Comparison of ENCODE assay signal across 26 cellular contexts in the genomic region with DNA sequence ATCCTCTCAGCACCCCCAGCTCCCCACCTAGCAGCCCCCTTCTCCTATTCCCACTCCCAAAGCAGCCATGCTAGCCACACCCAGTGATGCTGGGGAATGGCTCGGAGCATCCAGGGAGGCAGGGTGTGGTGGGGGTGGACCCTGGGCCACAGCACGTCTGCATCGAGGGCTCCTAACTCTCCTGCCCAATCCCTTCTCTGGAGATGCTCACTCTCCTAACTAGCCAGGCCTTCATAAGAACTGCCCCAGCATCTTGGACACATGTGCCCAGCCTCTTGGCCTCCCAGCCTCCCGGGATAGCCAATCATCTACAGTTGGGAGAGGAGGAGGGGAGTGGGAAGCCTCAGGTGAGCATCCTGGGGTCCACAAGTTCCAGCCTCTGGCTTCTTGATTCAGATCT. TPM values are rescaled to one million over a fixed set of nuclear protein-coding genes. Genes with fewer than 3 reads are reported as not detected.
DNase-seq lines count a peak whose midpoint lies in the region; ATAC-seq and TF ChIP-seq lines count a peak whose summit lies in the region.
"Had no signal": no experiment of that assay in that cellular context is flagged by ENCODE, and none has a peak within 500 bp of the region (broad histone marks: within the 10 kb centered on the region; RNA-seq: fewer than 3 reads in every experiment).

No MANE protein-coding gene starts in this region.

- peaks cover 71% of the 10 kb centered on the region for H3K4me1 Mint-ChIP-seq in nephron progenitor cell
- peaks cover 10% of the 10 kb centered on the region for H3K4me1 Mint-ChIP-seq in MCF 10A (ENCODE audit: insufficient read depth, unreplicated experiment)
- peaks cover 12% of the 10 kb centered on the region for H3K4me1 Mint-ChIP-seq in activated CD4-positive, alpha-beta memory T cell treated with anti-CD3 and anti-CD28 coated beads for 36 hours (ENCODE audit: low read depth)

- H3K36me3 Mint-ChIP-seq in nephron progenitor cell (ENCODE audit: low read depth) (peaks cover 20% of the 10 kb centered on the region), MCF 10A (ENCODE audit: insufficient read depth, unreplicated experiment) (peaks cover 7% of the 10 kb centered on the region)
- H3K36me3 Mint-ChIP-seq in activated CD4-positive, alpha-beta memory T cell treated with anti-CD3 and anti-CD28 coated beads for 36 hours: peaks cover 2% of the 10 kb centered on the region
- H3K36me3 Mint-ChIP-seq: activated CD8-positive, alpha-beta memory T cell treated with anti-CD3 and anti-CD28 coated beads, Interleukin-2, amount 10 ng/mL, durations not matched to agents 7 days and 5 days; naive B cell had no signal

- peaks cover 0 to 20% (median 0%) of the 10 kb centered on the region in 7 donors for H3K27me3 ChIP-seq in heart right ventricle
- H3K27me3 ChIP-seq: cardiac muscle cell, pancreas, uterus had no signal

- H3K27me3 Mint-ChIP-seq in nephron progenitor cell (ENCODE audit: low read depth, poor library complexity) (no peaks in the 10 kb centered on the region), MCF 10A (ENCODE audit: insufficient read depth, unreplicated experiment) (no peaks in the 10 kb centered on the region)
- no peaks in the 10 kb centered on the region for H3K27me3 Mint-ChIP-seq in activated CD4-positive, alpha-beta memory T cell treated with anti-CD3 and anti-CD28 coated beads for 36 hours

- CTCF ChIA-PET in MCF 10A (lab: Yijun Ruan, JAX): interaction anchor here (1.0 to 1.7 kb wide), 3 partner anchors 10 to 180 kb away, joined by 3 to 12 read pairs (median 9); a partner anchor contains a TSS
- CTCF ChIA-PET in activated CD4-positive, alpha-beta memory T cell treated with anti-CD3 and anti-CD28 coated beads for 36 hours (lab: Charles Lee): interaction anchor here (1.3 to 3.9 kb wide), 3 partner anchors 10 to 22 kb away, joined by 3 to 21 read pairs (median 18); a partner anchor contains a TSS

- H3K9me3 Mint-ChIP-seq in nephron progenitor cell: no peaks in the 10 kb centered on the region
- no peaks in the 10 kb centered on the region for H3K9me3 Mint-ChIP-seq in MCF 10A (ENCODE audit: unreplicated experiment)
- no peaks in the 10 kb centered on the region for H3K9me3 Mint-ChIP-seq in activated CD4-positive, alpha-beta memory T cell treated with anti-CD3 and anti-CD28 coated beads for 36 hours
- H3K9me3 Mint-ChIP-seq: activated CD4-positive, alpha-beta T cell treated with anti-CD3 and anti-CD28 coated beads, Interleukin-2, amount 10 ng/mL, durations not matched to agents 24 days and 14 days; activated naive CD4-positive, alpha-beta T cell treated with anti-CD3 and anti-CD28 coated beads for 36 hours; activated T-cell treated with anti-CD3 and anti-CD28 coated beads, Interleukin-2, amount 50 U/mL, for 72 hours; CD8-positive, alpha-beta memory T cell; IgD-negative memory B cell; naive B cell had no signal

- H3K27ac Mint-ChIP-seq in nephron progenitor cell (no peak overlapping the region), MCF 10A (ENCODE audit: low read depth, unreplicated experiment) (no peak overlapping the region)
- no peak overlapping the region for H3K27ac Mint-ChIP-seq in activated CD4-positive, alpha-beta memory T cell treated with anti-CD3 and anti-CD28 coated beads for 36 hours
- H3K27ac Mint-ChIP-seq: activated CD4-positive, alpha-beta T cell treated with anti-CD3 and anti-CD28 coated beads, Interleukin-2, amount 10 ng/mL, durations not matched to agents 24 days and 14 days; activated CD8-positive, alpha-beta memory T cell treated with anti-CD3 and anti-CD28 coated beads, Interleukin-2, amount 10 ng/mL, durations not matched to agents 7 days and 5 days; activated naive CD4-positive, alpha-beta T cell treated with anti-CD3 and anti-CD28 coated beads for 36 hours; activated T-cell treated with anti-CD3 and anti-CD28 coated beads, Interleukin-2, amount 50 U/mL, for 72 hours had no signal

- no TSS peak for BruUV-seq in MCF 10A (replicated peaks; lab: Mats Ljungman, UMichigan)

- H3K4me3 ChIP-seq in heart right ventricle: no peak overlapping the region
- H3K4me3 ChIP-seq: cardiac muscle cell, pancreas, SK-N-MC, uterus had no signal

- peaks cover 0 to 22% (median 5%) of the 10 kb centered on the region in 9 donors for H3K36me3 ChIP-seq in heart right ventricle
- H3K36me3 ChIP-seq: cardiac muscle cell, pancreas, uterus had no signal

- H3K9me3 ChIP-seq in heart right ventricle: no peaks in the 10 kb centered on the region
- H3K9me3 ChIP-seq: pancreas, uterus had no signal

- 69 to 70% methylated on average over 4 of the region's 4 CpGs for WGBS in heart right ventricle, 2 donors

- H3K4me1 ChIP-seq in heart right ventricle: peaks cover 29 to 75% (median 61%) of the 10 kb centered on the region in 9 donors

- DNase-seq in Right ventricle myocardium inferior (ENCODE audit: missing footprints) (peak; percentile 58), heart right ventricle (no peak), caudate nucleus (lab: John Stamatoyannopoulos, UW) (no peak), nephron progenitor cell (no peak), MCF 10A (ENCODE audit: unreplicated experiment) (no peak)
- DNase-seq in activated CD4-positive, alpha-beta memory T cell treated with anti-CD3 and anti-CD28 coated beads for 36 hours: no peak
- DNase-seq: activated CD4-positive, alpha-beta T cell treated with anti-CD3 and anti-CD28 coated beads, Interleukin-2, amount 10 ng/mL, durations not matched to agents 24 days and 14 days; activated CD8-positive, alpha-beta memory T cell treated with anti-CD3 and anti-CD28 coated beads, Interleukin-2, amount 10 ng/mL, durations not matched to agents 7 days and 5 days; activated naive CD4-positive, alpha-beta T cell treated with anti-CD3 and anti-CD28 coated beads for 36 hours; activated T-cell treated with anti-CD3 and anti-CD28 coated beads, Interleukin-2, amount 50 U/mL, for 72 hours; AML-193; CD8-positive, alpha-beta memory T cell; dermis blood vessel endothelial cell; naive B cell; NCI-H2171; NCI-H510A treated with DMSO at 0.1 percent for 48 hours; uterus had no signal

- intact Hi-C loops in Right ventricle myocardium inferior (cut with DNase I) (no loop called here), heart right ventricle (cut with DNase I) (no loop called here), MCF 10A (cut with micrococcal nuclease) (no loop called here)
- intact Hi-C loops in activated CD4-positive, alpha-beta memory T cell treated with anti-CD3 and anti-CD28 coated beads for 36 hours (cut with micrococcal nuclease): no loop called here

- no peak for TF ChIP-seq CTCF in heart right ventricle (IDR thresholded peaks at IDR 0.05)
- no peak for TF ChIP-seq CTCF in nephron progenitor cell (IDR thresholded peaks at IDR 0.05)
- TF ChIP-seq CTCF in MCF 10A (IDR thresholded peaks at IDR 0.05; ENCODE audit: unreplicated experiment): no peak

- ATAC-seq in Right ventricle myocardium inferior: no peak
- ATAC-seq in heart right ventricle: no peak
- no peak for ATAC-seq in HG03460 (IDR thresholded peaks at IDR 0.05; ENCODE audit: unreplicated experiment)
- ATAC-seq: activated CD8-positive, alpha-beta memory T cell treated with anti-CD3 and anti-CD28 coated beads, Interleukin-2, amount 10 ng/mL, durations not matched to agents 7 days and 5 days; activated T-cell treated with anti-CD3 and anti-CD28 coated beads, Interleukin-2, amount 50 U/mL, for 72 hours; pancreas had no signal

- POLR2A ChIA-PET in MCF 10A (lab: Yijun Ruan, JAX): interaction anchor here (1.2 to 2.3 kb wide), 3 partner anchors 22 to 31 kb away, joined by 4 to 10 read pairs (median 5); a partner anchor contains a TSS
- POLR2A ChIA-PET in activated CD4-positive, alpha-beta memory T cell treated with anti-CD3 and anti-CD28 coated beads for 36 hours (lab: Charles Lee): interaction anchor here (0.8 to 1.5 kb wide), 2 partner anchors 9 to 31 kb away, joined by 3 to 6 read pairs; a partner anchor contains a TSS

- peak overlapping the region; percentile 93 for H3K4me3 Mint-ChIP-seq in nephron progenitor cell
- no peak overlapping the region for H3K4me3 Mint-ChIP-seq in MCF 10A (ENCODE audit: unreplicated experiment)
- H3K4me3 Mint-ChIP-seq in activated CD4-positive, alpha-beta memory T cell treated with anti-CD3 and anti-CD28 coated beads for 36 hours: no peak overlapping the region
- H3K4me3 Mint-ChIP-seq: activated CD4-positive, alpha-beta T cell treated with anti-CD3 and anti-CD28 coated beads, Interleukin-2, amount 10 ng/mL, durations not matched to agents 24 days and 14 days; activated CD8-positive, alpha-beta memory T cell treated with anti-CD3 and anti-CD28 coated beads, Interleukin-2, amount 10 ng/mL, durations not matched to agents 7 days and 5 days; activated naive CD4-positive, alpha-beta T cell treated with anti-CD3 and anti-CD28 coated beads for 36 hours; activated T-cell treated with anti-CD3 and anti-CD28 coated beads, Interleukin-2, amount 50 U/mL, for 72 hours had no signal

- peak overlapping the region in 5 of 10 donors; percentile 3 to 52 (median 28) for H3K27ac ChIP-seq in heart right ventricle
- peak overlapping the region; percentile 95 for H3K27ac ChIP-seq in caudate nucleus (ENCODE audit: low read depth, low read length)
- peak overlapping the region; percentile 97 for H3K27ac ChIP-seq in temporal lobe (ENCODE audit: low read depth, low read length)
- H3K27ac ChIP-seq: cardiac muscle cell, pancreas, SK-N-MC, uterus, VCaP had no signal

RNA-seq across cellular contexts. Expression of a gene that starts 2.7 kb away (rescaled TPM):
- total RNA-seq in Right ventricle myocardium inferior (79.8 TPM), heart right ventricle (10 to 100 TPM; 55.1 to 85.9 (median 59.9) TPM), temporal lobe (32.5 TPM), MCF 10A (2022) (26.4 TPM in 2 replicates)
- polyA plus RNA-seq in heart right ventricle: 100 to 1,000 TPM in 1 of 2 donors, 10 to 100 TPM in 1; 63.8 to 123 TPM
- total RNA-seq in activated CD4-positive, alpha-beta memory T cell treated with anti-CD3 and anti-CD28 coated beads for 36 hours: 10 to 100 TPM; 17.3 to 19.3 TPM

RNA-seq across cellular contexts. Expression of a gene that starts 9.3 kb away (rescaled TPM):
- total RNA-seq in Right ventricle myocardium inferior (13.8 TPM), heart right ventricle (10 to 100 TPM in 8 of 10 donors, 1 to 10 TPM in 2; 7.5 to 19.0 (median 12.0) TPM), temporal lobe (1.7 TPM), MCF 10A (2022) (48.9 and 49.8 TPM in 2 replicates)
- polyA plus RNA-seq in heart right ventricle: 10 to 100 TPM; 14.6 to 47.5 TPM
- 10 to 100 TPM; 71.0 to 71.4 TPM for total RNA-seq in activated CD4-positive, alpha-beta memory T cell treated with anti-CD3 and anti-CD28 coated beads for 36 hours

RNA-seq across cellular contexts. Expression of a gene that starts 9.3 kb away (rescaled TPM):
- total RNA-seq in Right ventricle myocardium inferior (0.22 TPM), heart right ventricle (under 1 TPM in 8 of 10 donors, not detected in 2; 0.14 to 0.38 (median 0.23) TPM), temporal lobe (0.25 TPM), MCF 10A (2022) (not detected in 2 replicates)
- polyA plus RNA-seq in heart right ventricle: under 1 TPM; 0.01 to 0.15 TPM
- not detected for total RNA-seq in activated CD4-positive, alpha-beta memory T cell treated with anti-CD3 and anti-CD28 coated beads for 36 hours
- total RNA-seq: activated CD4-positive, alpha-beta T cell treated with anti-CD3 and anti-CD28 coated beads, Interleukin-2, amount 10 ng/mL, durations not matched to agents 24 days and 14 days; activated CD8-positive, alpha-beta memory T cell treated with anti-CD3 and anti-CD28 coated beads, Interleukin-2, amount 10 ng/mL, durations not matched to agents 7 days and 5 days; activated naive CD4-positive, alpha-beta T cell treated with anti-CD3 and anti-CD28 coated beads for 36 hours; CD8-positive, alpha-beta memory T cell; dermis blood vessel endothelial cell; mesenteric fat pad; T-helper 2 cell treated with Interferon-gamma antibody and Interleukin-4, amounts not matched to agents 100 ng/mL and 5 ng/mL, for 36 hours had no signal
- polyA plus RNA-seq: CD8-positive, alpha-beta memory T cell; IgD-negative memory B cell had no signal

RNA-seq across cellular contexts. Expression of a gene that starts 10.3 kb away (rescaled TPM):
- total RNA-seq in Right ventricle myocardium inferior: 31.5 TPM
- 10 to 100 TPM; 19.3 to 38.6 (median 23.6) TPM for total RNA-seq in heart right ventricle
- 10 to 100 TPM; 26.3 to 80.1 TPM for polyA plus RNA-seq in heart right ventricle
- total RNA-seq in temporal lobe: 11.6 TPM
- total RNA-seq in MCF 10A (2022): 4.0 and 8.1 TPM in 2 replicates
- 1 to 10 TPM; 7.9 to 8.6 TPM for total RNA-seq in activated CD4-positive, alpha-beta memory T cell treated with anti-CD3 and anti-CD28 coated beads for 36 hours

RNA-seq across cellular contexts. Expression of a gene that starts 18.8 kb away (rescaled TPM):
- total RNA-seq in Right ventricle myocardium inferior (32.3 TPM), heart right ventricle (10 to 100 TPM; 18.7 to 45.6 (median 24.7) TPM), temporal lobe (1.2 TPM), MCF 10A (2022) (109 and 164 TPM in 2 replicates)
- polyA plus RNA-seq in heart right ventricle: 10 to 100 TPM; 24.6 to 28.3 TPM
- total RNA-seq in activated CD4-positive, alpha-beta memory T cell treated with anti-CD3 and anti-CD28 coated beads for 36 hours: 10 to 100 TPM; 53.1 to 59.2 TPM
